In genomic region chrX:106481341-106481740, GRCh38 we compare ENCODE assay signal across 9 cellular contexts.
A peak's percentile ranks its signal among the peaks of the same experiment; 100 is the strongest.
DNase-seq lines count a peak whose midpoint lies in the region; ATAC-seq and TF ChIP-seq lines count a peak whose summit lies in the region.
"Had no signal": no experiment of that assay in that cellular context is flagged by ENCODE, and none has a peak within 500 bp of the region (broad histone marks: within the 10 kb centered on the region; RNA-seq: fewer than 3 reads in every experiment).

No MANE protein-coding gene starts in this region.

- no peaks in the 10 kb centered on the region for H3K27me3 ChIP-seq in vagina
- H3K27me3 ChIP-seq: SJSA1 had no signal

- intact Hi-C loops in vagina (cut with DNase I): no loop called here

- no peak overlapping the region for H3K27ac ChIP-seq in C4-2B
- H3K27ac ChIP-seq in vagina: no peak overlapping the region
- H3K27ac ChIP-seq: SJSA1 had no signal

- H3K4me3 Mint-ChIP-seq in naive B cell: no peak overlapping the region

- H3K36me3 ChIP-seq in vagina: no peaks in the 10 kb centered on the region
- H3K36me3 ChIP-seq: SJSA1 had no signal

- ATAC-seq in naive B cell (ENCODE audit: low read depth in 2 of 2): peak in 1 of 2 donors; percentile 47

- TF ChIP-seq CTCF in C4-2B (conservative IDR thresholded peaks at IDR 0.05) (peak; percentile 68), GM13977 (IDR thresholded peaks at IDR 0.05; ENCODE audit: extremely low read depth, insufficient read depth, missing control alignments) (peak; percentile 77), vagina (IDR thresholded peaks at IDR 0.05) (peak in 2 of 3 experiments; percentile 56 to 80)

- no peaks in the 10 kb centered on the region for H3K9me3 Mint-ChIP-seq in naive B cell

- H3K27me3 Mint-ChIP-seq in naive B cell: no peaks in the 10 kb centered on the region

- DNase-seq in GM13977 (ENCODE audit: low spot score) (no peak), NCI-H1048 (lab: John Stamatoyannopoulos, UW) (peak; percentile 1), erythroblast (lab: John Stamatoyannopoulos, UW) (peak; percentile 1 to 45), naive B cell (peak; percentile 29), vagina (ENCODE audit: extremely low spot score in 2 of 2) (no peak), NK-92 (lab: John Stamatoyannopoulos, UW; ENCODE audit: unreplicated experiment) (no peak)
- peak; percentile 35 for DNase-seq in activated CD4-positive, CD25-positive, alpha-beta regulatory T cell treated with anti-CD3 and anti-CD28 coated beads, Interleukin-2, amount 50 U/mL, for 72 hours

- peak overlapping the region in 1 of 6 donors; percentile 16 for H3K27ac Mint-ChIP-seq in naive B cell

- peaks cover 8 to 12% (median 10%) of the 10 kb centered on the region in 3 donors for H3K4me1 Mint-ChIP-seq in naive B cell

- TF ChIP-seq POLR2A in erythroblast (IDR thresholded peaks at IDR 0.05; ENCODE audit: low read length): no peak
- TF ChIP-seq POLR2A in vagina (IDR thresholded peaks at IDR 0.05): no peak

- in situ Hi-C loops in GM13977 (cut with MboI; ENCODE audit: low pct_unique_long_range_greater_than_20kb, low sequenced_read_pairs, unreplicated experiment): no loop called here

- H3K4me1 ChIP-seq in vagina: no peaks in the 10 kb centered on the region
- H3K4me1 ChIP-seq: SJSA1 had no signal

- H3K9me3 ChIP-seq in vagina: no peaks in the 10 kb centered on the region
- H3K9me3 ChIP-seq: SJSA1 had no signal

- no peaks in the 10 kb centered on the region for H3K36me3 Mint-ChIP-seq in naive B cell

- no peak overlapping the region for H3K4me3 ChIP-seq in vagina
- H3K4me3 ChIP-seq: SJSA1 had no signal

Comparison
In these comparisons a context has a peak if more than half of its experiments do, and no peak if none do; other contexts are left out.
1. DNase-seq: peak in NCI-H1048 (single experiment), activated CD4-positive, CD25-positive, alpha-beta regulatory T cell treated with anti-CD3 and anti-CD28 coated beads, Interleukin-2, amount 50 U/mL, for 72 hours (single experiment), erythroblast (2 of 2) and naive B cell (single experiment); none in GM13977 (single experiment), vagina (0 of 2) and NK-92 (single experiment).
2. Peak in every context shown above with its lines, with median percentiles within 50 percentile points of each other: CTCF ChIP-seq.